Comparison of ENCODE assay signal across 3 cellular contexts in genomic region chr1:99674665-99675064, GRCh38.
TF ChIP-seq lines count a peak whose summit lies in the region.

No MANE protein-coding gene starts in this region.

TF ChIP-seq in SK-N-SH, 30 proteins besides CTCF, POLR2A, EP300 and RAD21 (continued from another document):
- TF ChIP-seq PBX3 (IDR thresholded peaks at IDR 0.05): peak; percentile 41; the same call in 1 of the 2 replicates

TF ChIP-seq in SK-N-SH treated with all-trans-retinoic acid at 6 μM for 48 hours, 23 proteins besides CTCF, POLR2A, EP300 and RAD21 (continued from another document):
- no peak for TF ChIP-seq POU6F1 (CRISPR knock-in tag; IDR thresholded peaks at IDR 0.05; ENCODE audit: borderline replicate concordance, low read depth)
- no peak for TF ChIP-seq BACH2 (CRISPR knock-in tag; IDR thresholded peaks at IDR 0.05; ENCODE audit: borderline replicate concordance)
- TF ChIP-seq CREB5 (CRISPR knock-in tag; IDR thresholded peaks at IDR 0.05; ENCODE audit: low read depth): no peak
- TF ChIP-seq ZNF70 (CRISPR knock-in tag; IDR thresholded peaks at IDR 0.05): no peak
- no peak for TF ChIP-seq SNAI2 (CRISPR knock-in tag; IDR thresholded peaks at IDR 0.05)
- TF ChIP-seq RARB (CRISPR knock-in tag; IDR thresholded peaks at IDR 0.05): no peak
- no peak for TF ChIP-seq ZFP3 (CRISPR knock-in tag; IDR thresholded peaks at IDR 0.05)
- no peak for TF ChIP-seq PATZ1 (CRISPR knock-in tag; IDR thresholded peaks at IDR 0.05; ENCODE audit: borderline replicate concordance)
- TF ChIP-seq OSR1 (CRISPR knock-in tag; IDR thresholded peaks at IDR 0.05): no peak
- TF ChIP-seq TOX (CRISPR knock-in tag; IDR thresholded peaks at IDR 0.05; ENCODE audit: borderline replicate concordance): no peak
- no peak for TF ChIP-seq GLIS3 (CRISPR knock-in tag; IDR thresholded peaks at IDR 0.05)

TF ChIP-seq in K562, 482 proteins besides CTCF, POLR2A, EP300 and RAD21 (continued from another document):
- TF ChIP-seq PKNOX1 (IDR thresholded peaks at IDR 0.05) (peak; percentile 64), PBX2 (CRISPR knock-in tag; IDR thresholded peaks at IDR 0.05; ENCODE audit: low read depth) (no peak), PBX2 (tag; conservative IDR thresholded peaks at IDR 0.05; ENCODE audit: low read depth) (peak; percentile 86)
TF ChIP-seq in K562: peak in this region for 3.
